8 cellular contexts compared by ENCODE assay signal in genomic region chr9:6680797-6681146, GRCh38. TPM values are rescaled to one million over a fixed set of nuclear protein-coding genes. Genes with fewer than 3 reads are reported as not detected.
A peak's percentile ranks its signal among the peaks of the same experiment; 100 is the strongest.
DNase-seq lines count a peak whose midpoint lies in the region; ATAC-seq and TF ChIP-seq lines count a peak whose summit lies in the region.

No MANE protein-coding gene starts in this region.

- H3K27me3 ChIP-seq in ascending aorta (no peaks in the 10 kb centered on the region), skeletal muscle tissue (ENCODE audit: control insufficient read depth in 3 of 3, insufficient read depth in 3 of 3, low read length in 3 of 3) (no peaks in the 10 kb centered on the region)

- H3K4me1 ChIP-seq in ascending aorta (peaks cover 0 to 7% of the 10 kb centered on the region in 2 donors), skeletal muscle tissue (ENCODE audit: control insufficient read depth in 3 of 3, insufficient read depth in 3 of 3, low read length in 3 of 3) (peaks cover 2 to 10% (median 3%) of the 10 kb centered on the region in 3 donors)

- no peak for TF ChIP-seq CTCF in ascending aorta (IDR thresholded peaks at IDR 0.05)

- in situ Hi-C loops in SK-MEL-5 (cut with HindIII; ENCODE audit: low pct_unique_long_range_greater_than_20kb, low sequenced_read_pairs): no loop called here

- H3K4me3 ChIP-seq in ascending aorta (peak overlapping the region; percentile 71 to 72), iPS-11a (ENCODE audit: low read depth, low read length) (peak overlapping the region; percentile 75), skeletal muscle tissue (ENCODE audit: low read length in 3 of 3) (peak overlapping the region; percentile 94 to 99 (median 99))

- DNase-seq in AG20443 (ENCODE audit: low spot score) (peak; percentile 56), SK-MEL-5 (ENCODE audit: low read depth, low spot score) (peak; percentile 36), ascending aorta (ENCODE audit: low spot score in 2 of 2) (peak in 1 of 2 donors; percentile 16)
- DNase-seq in central memory CD4-positive, alpha-beta T cell: no peak

- no peaks in the 10 kb centered on the region for H3K9me3 ChIP-seq in ascending aorta
- no peaks in the 10 kb centered on the region for H3K9me3 ChIP-seq in skeletal muscle tissue (ENCODE audit: control insufficient read depth in 3 of 3, low read length in 3 of 3)

- ATAC-seq in GM18870 (IDR thresholded peaks at IDR 0.05; ENCODE audit: unreplicated experiment): peak; percentile 5
- peak; percentile 28 for ATAC-seq in HG03159 (IDR thresholded peaks at IDR 0.05; ENCODE audit: unreplicated experiment)

- peak overlapping the region; percentile 91 to 95 (median 93) for H3K9ac ChIP-seq in skeletal muscle tissue (ENCODE audit: low read depth in 1 of 3, low read length in 3 of 3)

- intact Hi-C loops in ascending aorta (cut with DNase I): loop anchor here (1.0 to 10.0 kb wide), 6 partner anchors 78 to 673 kb away; partner anchors contain the start of gene UHRF2

- H3K27ac ChIP-seq in ascending aorta (peak overlapping the region; percentile 95 to 96), skeletal muscle tissue (ENCODE audit: low read depth, low read length) (peak overlapping the region; percentile 95)

- H3K36me3 ChIP-seq in ascending aorta (no peaks in the 10 kb centered on the region), skeletal muscle tissue (ENCODE audit: control insufficient read depth in 3 of 3, insufficient read depth in 3 of 3, low read length in 3 of 3) (no peaks in the 10 kb centered on the region)

RNA-seq across cellular contexts. Expression of gene GLDC, which starts 35.2 kb away (rescaled TPM):
- 1.5 and 2.3 TPM in 2 replicates for total RNA-seq in SK-MEL-5 (2014; rRNA removed; shearing (Covaris generic))
- 3.8 and 4.1 TPM in 2 replicates for polyA plus RNA-seq in SK-MEL-5 (2015; cell fraction: cytosol; rRNA removed)
- 5.1 and 5.6 TPM in 2 replicates for polyA plus RNA-seq in SK-MEL-5 (2015; cell fraction: nucleus; rRNA removed)
- 0.64 TPM for total RNA-seq in ascending aorta
- total RNA-seq in skeletal muscle tissue: under 0.01 TPM
